ENCODE assay signal across 7 cellular contexts in genomic region chr2:145555360-145555759, GRCh38.
"Had no signal": no experiment of that assay in that cellular context is flagged by ENCODE, and none has a peak within 500 bp of the region (broad histone marks: within the 10 kb centered on the region; RNA-seq: fewer than 3 reads in every experiment).

No MANE protein-coding gene starts in this region.

- FAIRE-seq: HepG2, HTR-8/SVneo had no signal

- ATAC-seq: HepG2 had no signal

- DNase-seq: IMR-90, KBM-7, KG1 had no signal

- H3K27ac ChIP-seq: HL-60, KMS-11 had no signal

- H3K9ac ChIP-seq: KMS-11 had no signal

- H3K4me2 ChIP-seq: KMS-11 had no signal
